26 cellular contexts compared by ENCODE assay signal in the genomic region with DNA sequence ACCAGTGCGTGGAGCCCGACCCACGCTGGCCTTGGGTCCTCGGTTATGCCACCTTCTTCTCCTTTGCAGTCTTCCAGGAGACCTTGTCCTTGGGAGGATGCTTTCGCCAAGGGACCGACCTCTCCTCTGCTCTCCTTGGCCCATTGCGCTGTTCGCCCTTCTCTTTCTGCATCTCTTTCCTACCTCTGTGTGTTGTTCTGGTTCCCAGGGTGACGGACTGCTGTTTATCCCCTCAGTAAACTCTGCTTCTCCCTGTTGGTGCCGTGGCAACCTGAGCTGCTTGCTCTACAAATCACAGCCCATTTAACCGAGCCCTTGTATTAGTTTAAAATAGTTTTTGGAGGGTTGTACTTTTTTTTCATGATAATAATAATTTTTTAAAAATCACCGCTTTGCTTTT.
A peak's percentile ranks its signal among the peaks of the same experiment; 100 is the strongest.
DNase-seq lines count a peak whose midpoint lies in the region; ATAC-seq and TF ChIP-seq lines count a peak whose summit lies in the region.
"Had no signal": no experiment of that assay in that cellular context is flagged by ENCODE, and none has a peak within 500 bp of the region (broad histone marks: within the 10 kb centered on the region; RNA-seq: fewer than 3 reads in every experiment).

No MANE protein-coding gene starts in this region.

- 83 to 89% methylated on average over 12 of the region's 12 CpGs for WGBS in body of pancreas, 2 donors
- WGBS in mesenchymal stem cell = 98% methylated on average over 11 of the region's 12 CpGs
- 62 to 73% (median 65%) methylated on average over 12 of the region's 12 CpGs for WGBS in stomach, 5 donors

- H3K14ac ChIP-seq in mesenchymal stem cell (ENCODE audit: low read length in 2 of 2) = no peak overlapping the region

- no peak overlapping the region for H3K4me2 ChIP-seq in mesenchymal stem cell (ENCODE audit: low read length, poor library complexity, severe bottlenecking)
- H3K4me2 ChIP-seq: SK-N-SH had no signal

- no peak overlapping the region for H3K23ac ChIP-seq in mesenchymal stem cell (ENCODE audit: low read length in 2 of 2)

- H3K27ac ChIP-seq in body of pancreas = no peak overlapping the region
- H3K27ac ChIP-seq in mesenchymal stem cell (ENCODE audit: low read length, poor library complexity, severe bottlenecking) = no peak overlapping the region
- H3K27ac ChIP-seq in stomach = peak overlapping the region in 2 of 5 donors; percentile 68 to 80
- H3K27ac ChIP-seq: esophagus squamous epithelium, gastrocnemius medialis, parathyroid adenoma had no signal

- no peak overlapping the region for H3K4me3 ChIP-seq in body of pancreas
- no peak overlapping the region for H3K4me3 ChIP-seq in mesenchymal stem cell (ENCODE audit: insufficient read depth in 1 of 2, low read depth in 1 of 2, low read length in 2 of 2)
- no peak overlapping the region for H3K4me3 ChIP-seq in stomach
- no peak overlapping the region for H3K4me3 ChIP-seq in HAP-1
- H3K4me3 ChIP-seq: esophagus squamous epithelium, gastrocnemius medialis had no signal

- H2BK5ac ChIP-seq in mesenchymal stem cell (ENCODE audit: low read depth, low read length, poor library complexity, severe bottlenecking) = no peak overlapping the region

- H3K79me1 ChIP-seq in mesenchymal stem cell (replicated peaks; ENCODE audit: low read length, poor library complexity, severe bottlenecking) = peaks cover 31% of the 10 kb centered on the region

- H3K9me3 ChIP-seq in body of pancreas (no peaks in the 10 kb centered on the region), mesenchymal stem cell (ENCODE audit: control insufficient read depth, low read length) (no peaks in the 10 kb centered on the region), stomach (no peaks in the 10 kb centered on the region), HAP-1 (no peaks in the 10 kb centered on the region)
- H3K9me3 ChIP-seq: esophagus squamous epithelium, gastrocnemius medialis, SK-N-SH had no signal

- DNase-seq in HT-29 (ENCODE audit: low spot score) = peak; percentile 61
- DNase-seq in body of pancreas = peak in 3 of 4 donors; percentile 28 to 59 (median 45)
- DNase-seq in mesenchymal stem cell = peak; percentile 49
- peak; percentile 35 for DNase-seq in stomach
- no peak for DNase-seq in NCI-H146 treated with DMSO at 0.1 percent for 48 hours (lab: John Stamatoyannopoulos, UW; ENCODE audit: unreplicated experiment)
- no peak for DNase-seq in NCI-H1930 (lab: John Stamatoyannopoulos, UW)
- DNase-seq in HAP-1 (ENCODE audit: low spot score in 2 of 2) = no peak
- DNase-seq: activated CD4-positive, alpha-beta T cell treated with anti-CD3 and anti-CD28 coated beads, Interleukin-2, amount 50 U/mL, for 4 hours; activated CD8-positive, alpha-beta memory T cell treated with anti-CD3 and anti-CD28 coated beads, Interleukin-2, amount 50 U/mL, for 48 hours; activated effector memory CD4-positive, alpha-beta T cell treated with anti-CD3 and anti-CD28 coated beads, Interleukin-2, amount 50 U/mL, for 16 hours; activated naive CD8-positive, alpha-beta T cell treated with anti-CD3 and anti-CD28 coated beads, Interleukin-2, amount 50 U/mL, for 24 hours; CD4-positive, CD25-positive, alpha-beta regulatory T cell; effector memory CD4-positive, alpha-beta T cell; esophagus squamous epithelium; gastrocnemius medialis; GF-D8; HFFc6; kidney; naive thymus-derived CD8-positive, alpha-beta T cell; NCI-H1092 treated with DMSO at 0.1 percent for 48 hours; NCI-H524; RPMI8226; SK-N-SH; stimulated activated CD4-positive, alpha-beta T cell treated with anti-CD3 and anti-CD28 coated beads, Interleukin-15, amount 100 ng/mL, for 24 hours had no signal

- H4K91ac ChIP-seq in mesenchymal stem cell (ENCODE audit: low read length) = no peak overlapping the region

- no peaks in the 10 kb centered on the region for H3K36me3 ChIP-seq in body of pancreas (replicated peaks in 1 of 2; ENCODE audit: insufficient read depth in 1 of 2, low read depth in 2 of 2)
- H3K36me3 ChIP-seq in mesenchymal stem cell (ENCODE audit: control insufficient read depth in 1 of 2, insufficient read depth in 2 of 2, low read depth in 1 of 2, low read length in 2 of 2) = peaks cover 0 to 3% of the 10 kb centered on the region in 2 experiments
- no peaks in the 10 kb centered on the region for H3K36me3 ChIP-seq in stomach
- H3K36me3 ChIP-seq in HAP-1 (replicated peaks) = no peaks in the 10 kb centered on the region
- H3K36me3 ChIP-seq: esophagus squamous epithelium, gastrocnemius medialis had no signal

- TF ChIP-seq EP300 in stomach (IDR thresholded peaks at IDR 0.05) = no peak

- H3K18ac ChIP-seq in mesenchymal stem cell (ENCODE audit: low read depth in 1 of 2, low read length in 2 of 2) = no peak overlapping the region

- H2BK15ac ChIP-seq in mesenchymal stem cell (ENCODE audit: low read depth, poor library complexity, severe bottlenecking) = no peak overlapping the region

- no peak overlapping the region for H2AK5ac ChIP-seq in mesenchymal stem cell (ENCODE audit: low read length, severe bottlenecking)

- H4K8ac ChIP-seq in mesenchymal stem cell (ENCODE audit: low read length) = no peak overlapping the region

- H3K4me1 ChIP-seq in body of pancreas = peaks cover 90% of the 10 kb centered on the region
- H3K4me1 ChIP-seq in mesenchymal stem cell (ENCODE audit: control insufficient read depth, insufficient read depth, low read depth, low read length) = peaks cover 37% of the 10 kb centered on the region
- peaks cover 67 to 90% (median 83%) of the 10 kb centered on the region in 4 donors for H3K4me1 ChIP-seq in stomach
- peaks cover 8% of the 10 kb centered on the region; the same call in 1 of the 2 replicates for H3K4me1 ChIP-seq in HAP-1

- no peak for ATAC-seq in body of pancreas
- ATAC-seq: activated naive CD8-positive, alpha-beta T cell treated with anti-CD3 and anti-CD28 coated beads, Interleukin-2, amount 50 U/mL, for 24 hours; gastrocnemius medialis; naive thymus-derived CD8-positive, alpha-beta T cell; sciatic nerve had no signal

- no peak overlapping the region for H2AFZ ChIP-seq in mesenchymal stem cell (ENCODE audit: low read depth, low read length)
- H2AFZ ChIP-seq: parathyroid adenoma had no signal

- in situ Hi-C loops in HAP-1 (cut with MboI; ENCODE audit: low sequenced_read_pairs) = no loop called here

- H3K27me3 ChIP-seq in body of pancreas (no peaks in the 10 kb centered on the region), mesenchymal stem cell (ENCODE audit: control insufficient read depth in 1 of 2, insufficient read depth in 1 of 2, low read length in 2 of 2) (no peaks in the 10 kb centered on the region), stomach (no peaks in the 10 kb centered on the region), HAP-1 (ENCODE audit: low read depth) (no peaks in the 10 kb centered on the region)
- H3K27me3 ChIP-seq: gastrocnemius medialis had no signal

- no peak overlapping the region for H3K4ac ChIP-seq in mesenchymal stem cell (ENCODE audit: low read depth in 1 of 2, low read length in 2 of 2)

- no peak overlapping the region for H3K9ac ChIP-seq in mesenchymal stem cell (ENCODE audit: low read length)
- H3K9ac ChIP-seq: parathyroid adenoma, SK-N-SH had no signal

- H2BK120ac ChIP-seq in mesenchymal stem cell (ENCODE audit: low read depth, low read length) = no peak overlapping the region

- TF ChIP-seq POLR2A in body of pancreas (IDR thresholded peaks at IDR 0.05) (no peak), stomach (IDR thresholded peaks at IDR 0.05) (no peak)

- intact Hi-C loops in body of pancreas (cut with DNase I) (no loop called here), stomach (cut with DNase I; ENCODE audit: low total_unique reads) (no loop called here)

- no peak for TF ChIP-seq CTCF in body of pancreas (IDR thresholded peaks at IDR 0.05)
- no peak for TF ChIP-seq CTCF in stomach (IDR thresholded peaks at IDR 0.05)

- no peak overlapping the region for H2BK12ac ChIP-seq in mesenchymal stem cell (ENCODE audit: low read length in 2 of 2)

Comparison
In these comparisons a context has a peak if more than half of its experiments do, and no peak if none do; other contexts are left out.
1. DNase-seq: peak in HT-29 (single experiment), body of pancreas (3 of 4), mesenchymal stem cell (single experiment) and stomach (single experiment); none in NCI-H146 treated with DMSO at 0.1 percent for 48 hours (single experiment), NCI-H1930 (0 of 2) and HAP-1 (0 of 2).